In the genomic region with DNA sequence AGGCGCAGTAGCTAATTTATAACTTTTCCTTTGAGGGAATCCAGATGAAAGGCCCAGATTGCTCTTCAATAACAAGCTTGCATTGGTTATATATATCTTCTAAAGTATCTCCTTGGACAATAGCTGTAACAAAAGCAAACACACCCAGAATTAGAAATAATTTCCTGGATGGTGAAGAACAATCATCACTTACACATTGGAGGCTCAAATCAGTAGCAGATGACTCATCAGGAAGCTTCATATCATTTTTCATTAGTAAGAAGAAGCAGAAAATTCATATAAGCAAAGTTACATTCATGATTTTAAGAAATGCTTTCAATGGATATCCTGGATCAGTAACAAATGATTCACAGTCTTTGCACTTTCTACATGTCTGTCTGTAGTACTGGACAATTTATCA, we compare ENCODE assay signal across 24 cellular contexts.
"Had no signal": no experiment of that assay in that cellular context is flagged by ENCODE, and none has a peak within 500 bp of the region (broad histone marks: within the 10 kb centered on the region; RNA-seq: fewer than 3 reads in every experiment).

No MANE protein-coding gene starts in this region.

- DNase-seq: activated CD4-positive, alpha-beta T cell treated with anti-CD3 and anti-CD28 coated beads, Interleukin-2, amount 10 ng/mL, durations not matched to agents 24 days and 14 days; activated CD8-positive, alpha-beta memory T cell treated with anti-CD3 and anti-CD28 coated beads, Interleukin-2, amount 50 U/mL, for 4 hours; activated CD8-positive, alpha-beta T cell treated with anti-CD3 and anti-CD28 coated beads, Interleukin-2, amount 10 ng/mL, durations not matched to agents 7 days and 5 days; activated effector memory CD4-positive, alpha-beta T cell treated with Interleukin-2 at 50 U/mL for 16 hours; activated naive CD4-positive, alpha-beta T cell treated with anti-CD3 and anti-CD28 coated beads, Interleukin-2, amount 10 ng/mL, durations not matched to agents 7 days and 5 days; activated T-cell treated with anti-CD3 and anti-CD28 coated beads, Interleukin-2, amount 50 U/mL, for 4 hours; aorta; brain microvascular endothelial cell; effector CD4-positive, alpha-beta T cell; esophagus squamous epithelium; foreskin melanocyte; glutamatergic neuron; hypothalamus; kidney; left ventricle myocardium inferior; mammary epithelial cell; midbrain; spleen; stimulated activated naive B cell treated with anti-CD40 and anti-IgM and Interleukin-4, amounts not matched to agents 10 μg/mL and 1 μg/mL and 100 μg/mL, for 72 hours; upper lobe of left lung had no signal

- H3K27ac ChIP-seq: brain microvascular endothelial cell, coronary artery, esophagus squamous epithelium, left ventricle myocardium inferior, parathyroid adenoma, spleen, thoracic aorta, upper lobe of left lung had no signal

- ATAC-seq: activated CD8-positive, alpha-beta T cell treated with anti-CD3 and anti-CD28 coated beads, Interleukin-2, amount 10 ng/mL, durations not matched to agents 7 days and 5 days; activated T-cell treated with anti-CD3 and anti-CD28 coated beads, Interleukin-2, amount 50 U/mL, for 4 hours; sciatic nerve; stimulated activated naive B cell treated with anti-CD40 and anti-IgM and Interleukin-4, amounts not matched to agents 10 μg/mL and 1 μg/mL and 100 μg/mL, for 72 hours had no signal

- H3K4me1 ChIP-seq: left ventricle myocardium inferior, parathyroid adenoma, spleen, upper lobe of left lung had no signal

- FAIRE-seq: kidney had no signal

- H3K9me3 ChIP-seq: esophagus squamous epithelium, left ventricle myocardium inferior, spleen, thoracic aorta, upper lobe of left lung had no signal

- H3K4me3 ChIP-seq: coronary artery, esophagus squamous epithelium, left ventricle myocardium inferior, spleen, thoracic aorta, upper lobe of left lung had no signal
